Comparison of ENCODE assay signal across 1 cellular context in the genomic region with DNA sequence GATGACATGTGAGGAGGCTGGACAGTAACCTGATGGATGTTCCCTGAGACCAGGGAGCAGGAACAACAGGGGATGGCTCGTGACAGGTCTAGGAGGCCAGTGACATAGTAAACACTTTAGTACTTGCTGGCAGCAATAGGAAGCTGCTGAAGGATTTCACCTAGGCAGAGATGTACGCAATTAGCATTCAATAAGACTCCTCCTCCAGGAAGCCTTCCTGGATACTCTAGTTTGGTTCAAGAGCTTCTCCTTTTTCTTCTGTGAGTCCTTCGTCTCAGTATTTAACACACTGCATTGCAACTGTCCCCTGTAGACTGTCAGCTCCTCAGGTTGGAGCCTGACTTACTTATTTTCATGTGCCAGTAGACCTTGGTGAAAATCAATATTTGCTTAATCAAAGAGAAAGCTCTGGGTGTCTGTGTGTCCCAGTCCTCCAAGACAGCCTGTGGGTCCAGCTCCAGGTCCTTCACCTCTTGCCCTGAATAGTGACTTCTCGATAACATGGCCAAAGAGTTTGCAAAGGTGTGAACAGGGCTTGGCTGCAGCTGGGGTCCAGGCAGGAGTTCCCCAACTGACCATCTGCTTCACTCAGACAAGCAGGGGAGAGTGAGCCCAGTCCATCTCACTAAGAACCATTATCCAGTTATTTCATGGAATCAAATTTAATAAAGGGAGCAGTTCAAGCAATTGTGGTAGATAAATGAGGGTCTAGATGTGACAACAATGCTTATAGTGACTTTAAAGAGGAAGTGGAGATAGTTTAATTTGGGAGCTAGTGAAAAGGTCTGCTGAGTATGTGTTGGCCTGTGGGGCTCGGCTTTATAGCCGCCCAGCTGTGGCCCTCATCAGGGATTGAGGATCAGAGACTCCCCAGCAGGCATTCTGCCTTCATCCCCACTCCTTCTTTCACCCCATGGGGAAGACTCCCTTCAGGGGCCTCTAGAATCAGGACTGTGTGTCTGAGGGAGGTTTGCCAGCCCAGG.
TF ChIP-seq lines count a peak whose summit lies in the region.

No MANE protein-coding gene starts in this region.

TF ChIP-seq in GM12878, 131 proteins besides CTCF, POLR2A, EP300 and RAD21:
- TF ChIP-seq EGR1 (IDR thresholded peaks at IDR 0.05; ENCODE audit: borderline replicate concordance in 1 of 2, low read depth in 2 of 2, low read length in 2 of 2) (no peak), IKZF1 (conservative IDR thresholded peaks at IDR 0.05) (0 out of 2 replicates have a peak, but pooled peaks have one; percentile 22), SPI1 (IDR thresholded peaks at IDR 0.05; ENCODE audit: borderline replicate concordance, insufficient read depth, low read depth, low read length) (peak; percentile 90), ZNF217 (IDR thresholded peaks at IDR 0.05) (0 out of 2 replicates have a peak, but pooled peaks have one; percentile 46)
